ENCODE assay signal across 11 cellular contexts in genomic region chr7:6221340-6222319, GRCh38. TPM values are rescaled to one million over a fixed set of nuclear protein-coding genes. Genes with fewer than 3 reads are reported as not detected.
DNase-seq lines count a peak whose midpoint lies in the region; ATAC-seq and TF ChIP-seq lines count a peak whose summit lies in the region.
"Had no signal": no experiment of that assay in that cellular context is flagged by ENCODE, and none has a peak within 500 bp of the region (broad histone marks: within the 10 kb centered on the region; RNA-seq: fewer than 3 reads in every experiment).

No MANE protein-coding gene starts in this region.

- peaks cover 14% of the 10 kb centered on the region for H3K9me1 ChIP-seq in IMR-90 (ENCODE audit: insufficient read depth, low read length)

- 80% methylated on average over 2 of the region's 9 CpGs; no CpG with 5 or more reads in 1 of the 2 experiments for WGBS in IMR-90 (ENCODE audit: extremely low coverage in 2 of 2, insufficient read length in 1 of 2), 2 experiments
- WGBS in prostate gland: 84% methylated on average over 9 of the region's 9 CpGs

- H3K9me3 Mint-ChIP-seq in activated T-cell treated with anti-CD3 and anti-CD28 coated beads, Interleukin-2, amount 50 U/mL, for 72 hours: no peaks in the 10 kb centered on the region

- ATAC-seq in IMR-90 (ENCODE audit: low read depth) (no peak), mucosa of descending colon (peak; percentile 46)
- ATAC-seq in activated T-cell treated with anti-CD3 and anti-CD28 coated beads, Interleukin-2, amount 50 U/mL, for 72 hours (replicated peaks in 1 of 2): peak; percentile 99 to 100

- TF ChIP-seq RAD21 in IMR-90 (IDR thresholded peaks at IDR 0.05; ENCODE audit: low read length): no peak

- H3K56ac ChIP-seq in IMR-90 (ENCODE audit: extremely low read depth, insufficient read depth, low read length): no peak overlapping the region

- in situ Hi-C loops in IMR-90 (cut with MboI; ENCODE audit: low sequenced_read_pairs): no loop called here

- TF ChIP-seq CTCF in IMR-90 (conservative IDR thresholded peaks at IDR 0.05; ENCODE audit: low read depth, low read length): no peak
- TF ChIP-seq CTCF in mucosa of descending colon (IDR thresholded peaks at IDR 0.05): no peak
- TF ChIP-seq CTCF in prostate gland (IDR thresholded peaks at IDR 0.05): no peak
- no peak for TF ChIP-seq CTCF in BE2C (IDR thresholded peaks at IDR 0.05; ENCODE audit: low read depth, low read length)

- H3K4me1 ChIP-seq in IMR-90 (ENCODE audit: control insufficient read depth, insufficient read depth, low read length) (peaks cover 8% of the 10 kb centered on the region), mucosa of descending colon (ENCODE audit: low read depth) (peaks cover 9% of the 10 kb centered on the region), prostate gland (replicated peaks) (no peaks in the 10 kb centered on the region), BE2C (no peaks in the 10 kb centered on the region)

- H4K20me1 ChIP-seq in IMR-90 (ENCODE audit: insufficient read depth, low read length): peaks cover 22% of the 10 kb centered on the region; the same call in 1 of the 2 replicates

- H2BK5ac ChIP-seq in IMR-90 (ENCODE audit: low read depth, low read length, poor library complexity, severe bottlenecking): no peak overlapping the region

- H3K4me3 Mint-ChIP-seq in activated T-cell treated with anti-CD3 and anti-CD28 coated beads, Interleukin-2, amount 50 U/mL, for 72 hours: peak overlapping the region; percentile 59 to 86

- CTCF ChIA-PET in IMR-90 (lab: Yijun Ruan, JAX): interaction anchor here (0.7 kb wide), 1 partner anchor 279 kb away, joined by 3 read pairs; no protein-coding TSS in a partner anchor

- H4K91ac ChIP-seq in IMR-90 (ENCODE audit: insufficient read depth, low read depth, low read length): no peak overlapping the region

- peaks cover 0 to 2% of the 10 kb centered on the region in 2 donors for H3K36me3 Mint-ChIP-seq in activated T-cell treated with anti-CD3 and anti-CD28 coated beads, Interleukin-2, amount 50 U/mL, for 72 hours (ENCODE audit: insufficient read depth in 2 of 2)

- H3K4ac ChIP-seq in IMR-90 (ENCODE audit: low read depth, low read length): no peak overlapping the region

- no peak overlapping the region; the same call in 1 of the 2 replicates for H4K5ac ChIP-seq in IMR-90 (ENCODE audit: low read depth, low read length)

- H3K27me3 Mint-ChIP-seq in activated T-cell treated with anti-CD3 and anti-CD28 coated beads, Interleukin-2, amount 50 U/mL, for 72 hours (ENCODE audit: low read depth): peaks cover 38% of the 10 kb centered on the region

- dilution Hi-C loops in IMR-90 (cut with HindIII; ENCODE audit: low sequenced_read_pairs, unreplicated experiment): no loop called here

- H3K27ac ChIP-seq in IMR-90 (ENCODE audit: insufficient read depth, low read length) (no peak overlapping the region), prostate gland (no peak overlapping the region)
- H3K27ac ChIP-seq: ovary, upper lobe of left lung had no signal

- H3K4me3 ChIP-seq in IMR-90 (ENCODE audit: insufficient read depth, low read depth, low read length) (no peak overlapping the region), mucosa of descending colon (no peak overlapping the region), prostate gland (no peak overlapping the region), BE2C (ENCODE audit: low read depth, low read length) (no peak overlapping the region)
- H3K4me3 ChIP-seq: ovary, upper lobe of left lung had no signal

- POLR2A ChIA-PET in IMR-90 (lab: Charles Lee; ENCODE audit: unreplicated experiment): no interaction called here

- no peak overlapping the region for H3K9ac ChIP-seq in IMR-90 (ENCODE audit: low read depth, low read length)

- intact Hi-C loops in IMR-90 (cut with micrococcal nuclease) (no loop called here), mucosa of descending colon (cut with DNase I, micrococcal nuclease) (no loop called here), prostate gland (cut with DNase I) (no loop called here)

- peak overlapping the region; percentile 96 for H3K27ac Mint-ChIP-seq in activated T-cell treated with anti-CD3 and anti-CD28 coated beads, Interleukin-2, amount 50 U/mL, for 72 hours

- H2BK15ac ChIP-seq in IMR-90 (ENCODE audit: low read depth, low read length): no peak overlapping the region; the same call in 2 of the 3 replicates

- TF ChIP-seq POLR2A in IMR-90 (IDR thresholded peaks at IDR 0.05; ENCODE audit: low read depth, low read length) (no peak), prostate gland (IDR thresholded peaks at IDR 0.05) (no peak)

- H3K4me2 ChIP-seq in IMR-90 (ENCODE audit: low read depth, low read length): peak overlapping the region; percentile 8; the same call in 1 of the 2 replicates

- H3K79me1 ChIP-seq in IMR-90 (ENCODE audit: low read depth in 1 of 2, low read length in 2 of 2): peaks cover 23 to 47% of the 10 kb centered on the region in 2 experiments

- H4K8ac ChIP-seq in IMR-90 (ENCODE audit: low read depth in 2 of 2, low read length in 2 of 2): no peak overlapping the region

- 0 out of 2 replicates have a peak overlapping the region, but pooled peaks have one; percentile 60 for H3K14ac ChIP-seq in IMR-90 (replicated peaks; ENCODE audit: low read depth, low read length)

- H2AK5ac ChIP-seq in IMR-90 (ENCODE audit: low read depth, low read length): peak overlapping the region; percentile 40; the same call in 1 of the 2 replicates

- H3K23ac ChIP-seq in IMR-90 (ENCODE audit: low read depth, low read length): peak overlapping the region; percentile 64; the same call in 1 of the 2 replicates

- H2BK120ac ChIP-seq in IMR-90 (ENCODE audit: low read depth, low read length): no peak overlapping the region

- H2AFZ ChIP-seq in IMR-90 (replicated peaks; ENCODE audit: low read length, poor library complexity): no peak overlapping the region

- H3K9me3 ChIP-seq in IMR-90 (ENCODE audit: control insufficient read depth, insufficient read depth, low read length) (no peaks in the 10 kb centered on the region), mucosa of descending colon (no peaks in the 10 kb centered on the region), prostate gland (no peaks in the 10 kb centered on the region), BE2C (no peaks in the 10 kb centered on the region)
- H3K9me3 ChIP-seq: ovary, upper lobe of left lung had no signal

- H2AK9ac ChIP-seq in IMR-90 (replicated peaks; ENCODE audit: low read depth, low read length, poor library complexity): no peak overlapping the region

- H3K27me3 ChIP-seq in IMR-90 (ENCODE audit: control insufficient read depth, insufficient read depth, low read length): no peaks in the 10 kb centered on the region
- H3K27me3 ChIP-seq in prostate gland (replicated peaks; ENCODE audit: insufficient read depth): no peaks in the 10 kb centered on the region
- no peaks in the 10 kb centered on the region for H3K27me3 ChIP-seq in BE2C
- H3K27me3 ChIP-seq: ovary, upper lobe of left lung had no signal

- H2BK20ac ChIP-seq in IMR-90 (ENCODE audit: low read depth, low read length): 0 out of 2 replicates have a peak overlapping the region, but pooled peaks have one; percentile 2

- peaks cover 14% of the 10 kb centered on the region for H3K4me1 Mint-ChIP-seq in activated T-cell treated with anti-CD3 and anti-CD28 coated beads, Interleukin-2, amount 50 U/mL, for 72 hours (ENCODE audit: low read depth)

- peak; percentile 87 for DNase-seq in CD1c-positive myeloid dendritic cell (ENCODE audit: extremely low spot score)
- peak; percentile 46 for DNase-seq in IMR-90
- peak; percentile 54 to 62 for DNase-seq in activated T-cell treated with anti-CD3 and anti-CD28 coated beads, Interleukin-2, amount 50 U/mL, for 72 hours
- DNase-seq in mucosa of descending colon: no peak
- DNase-seq in D341Med (ENCODE audit: low spot score): no peak
- no peak for DNase-seq in cerebellar nuclear complex (lab: John Stamatoyannopoulos, UW)
- no peak for DNase-seq in prostate gland (ENCODE audit: low spot score)
- no peak for DNase-seq in BE2C
- DNase-seq: NCI-H146, ovary, upper lobe of left lung had no signal

- no peak overlapping the region for H3K18ac ChIP-seq in IMR-90 (ENCODE audit: low read depth, low read length)

- H3K36me3 ChIP-seq in IMR-90 (ENCODE audit: control insufficient read depth, insufficient read depth, low read length) (no peaks in the 10 kb centered on the region), mucosa of descending colon (ENCODE audit: low read depth) (no peaks in the 10 kb centered on the region), prostate gland (no peaks in the 10 kb centered on the region), BE2C (no peaks in the 10 kb centered on the region)
- H3K36me3 ChIP-seq: ovary, upper lobe of left lung had no signal

- no TSS peak for BruUV-seq in IMR-90 (replicated peaks; lab: Mats Ljungman, UMichigan)

TF ChIP-seq in IMR-90, 13 proteins besides CTCF, POLR2A, EP300 and RAD21:
- TF ChIP-seq CEBPB (IDR thresholded peaks at IDR 0.05; ENCODE audit: low read depth, low read length): peak; percentile 48; the same call in 1 of the 2 replicates
- no peak for TF ChIP-seq MAZ (IDR thresholded peaks at IDR 0.05; ENCODE audit: borderline replicate concordance, low read depth, low read length)
- no peak for TF ChIP-seq BHLHE40 (IDR thresholded peaks at IDR 0.05; ENCODE audit: low read depth, low read length)

RNA-seq across cellular contexts. Expression of gene CYTH3, which starts 50.8 kb away (rescaled TPM):
- 14.2 TPM in 2 replicates for total RNA-seq in IMR-90 (2012; rRNA removed)
- 34.5 and 34.8 TPM in 2 replicates for polyA plus RNA-seq in IMR-90 (2012; rRNA removed)
- polyA plus RNA-seq in IMR-90 (2012; cell fraction: cytosol; rRNA removed): 13.5 and 24.2 TPM in 2 replicates
- 74.6 and 95.8 TPM in 2 replicates for polyA plus RNA-seq in IMR-90 (2012; cell fraction: nucleus; rRNA removed; ENCODE audit: low replicate concordance)
- total RNA-seq in activated T-cell treated with anti-CD3 and anti-CD28 coated beads, Interleukin-2, amount 50 U/mL, for 72 hours: 1 to 10 TPM; 1.4 to 2.0 TPM
- 10 to 100 TPM; 10.4 to 23.2 (median 11.9) TPM for total RNA-seq in mucosa of descending colon
- 10 to 100 TPM; 12.3 to 37.7 TPM for total RNA-seq in prostate gland
- polyA plus RNA-seq in BE2C (2012; ENCODE audit: insufficient read depth, insufficient read length, low read depth): 61.0 TPM

Comparison
In these comparisons a context has a peak if more than half of its experiments do, and no peak if none do; other contexts are left out.
1. DNase-seq: peak in CD1c-positive myeloid dendritic cell (single experiment), IMR-90 (single experiment) and activated T-cell treated with anti-CD3 and anti-CD28 coated beads, Interleukin-2, amount 50 U/mL, for 72 hours (2 of 2); none in mucosa of descending colon (0 of 3), D341Med (single experiment), cerebellar nuclear complex (0 of 2), prostate gland (single experiment) and BE2C (single experiment).